Comparison of ENCODE assay signal across 1 cellular context in the genomic region with DNA sequence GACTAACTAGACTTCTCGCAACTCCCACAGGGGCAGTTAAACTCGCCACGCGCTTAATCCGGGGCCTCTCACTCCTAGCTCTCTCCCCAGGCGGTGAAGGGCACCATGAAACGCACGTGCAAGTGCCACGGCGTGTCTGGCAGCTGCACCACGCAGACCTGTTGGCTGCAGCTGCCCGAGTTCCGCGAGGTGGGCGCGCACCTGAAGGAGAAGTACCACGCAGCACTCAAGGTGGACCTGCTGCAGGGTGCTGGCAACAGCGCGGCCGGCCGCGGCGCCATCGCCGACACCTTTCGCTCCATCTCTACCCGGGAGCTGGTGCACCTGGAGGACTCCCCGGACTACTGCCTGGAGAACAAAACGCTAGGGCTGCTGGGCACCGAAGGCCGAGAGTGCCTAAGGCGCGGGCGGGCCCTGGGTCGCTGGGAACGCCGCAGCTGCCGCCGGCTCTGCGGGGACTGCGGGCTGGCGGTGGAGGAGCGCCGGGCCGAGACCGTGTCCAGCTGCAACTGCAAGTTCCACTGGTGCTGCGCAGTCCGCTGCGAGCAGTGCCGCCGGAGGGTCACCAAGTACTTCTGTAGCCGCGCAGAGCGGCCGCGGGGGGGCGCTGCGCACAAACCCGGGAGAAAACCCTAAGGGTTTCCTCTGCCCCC.
TF ChIP-seq lines count a peak whose summit lies in the region.

No MANE protein-coding gene starts in this region.

TF ChIP-seq in HepG2, 621 proteins besides CTCF, POLR2A, EP300 and RAD21 (continued from another document and continues in another):
- TF ChIP-seq, protein P1, sequence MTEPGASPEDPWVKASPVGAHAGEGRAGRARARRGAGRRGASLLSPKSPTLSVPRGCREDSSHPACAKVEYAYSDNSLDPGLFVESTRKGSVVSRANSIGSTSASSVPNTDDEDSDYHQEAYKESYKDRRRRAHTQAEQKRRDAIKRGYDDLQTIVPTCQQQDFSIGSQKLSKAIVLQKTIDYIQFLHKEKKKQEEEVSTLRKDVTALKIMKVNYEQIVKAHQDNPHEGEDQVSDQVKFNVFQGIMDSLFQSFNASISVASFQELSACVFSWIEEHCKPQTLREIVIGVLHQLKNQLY (CRISPR knock-in tag; IDR thresholded peaks at IDR 0.05) = no peak
- 0 out of 2 replicates have a peak, but pooled peaks have one; percentile 26 for TF ChIP-seq ZNF646 (CRISPR knock-in tag; IDR thresholded peaks at IDR 0.05)
- TF ChIP-seq, protein P2, sequence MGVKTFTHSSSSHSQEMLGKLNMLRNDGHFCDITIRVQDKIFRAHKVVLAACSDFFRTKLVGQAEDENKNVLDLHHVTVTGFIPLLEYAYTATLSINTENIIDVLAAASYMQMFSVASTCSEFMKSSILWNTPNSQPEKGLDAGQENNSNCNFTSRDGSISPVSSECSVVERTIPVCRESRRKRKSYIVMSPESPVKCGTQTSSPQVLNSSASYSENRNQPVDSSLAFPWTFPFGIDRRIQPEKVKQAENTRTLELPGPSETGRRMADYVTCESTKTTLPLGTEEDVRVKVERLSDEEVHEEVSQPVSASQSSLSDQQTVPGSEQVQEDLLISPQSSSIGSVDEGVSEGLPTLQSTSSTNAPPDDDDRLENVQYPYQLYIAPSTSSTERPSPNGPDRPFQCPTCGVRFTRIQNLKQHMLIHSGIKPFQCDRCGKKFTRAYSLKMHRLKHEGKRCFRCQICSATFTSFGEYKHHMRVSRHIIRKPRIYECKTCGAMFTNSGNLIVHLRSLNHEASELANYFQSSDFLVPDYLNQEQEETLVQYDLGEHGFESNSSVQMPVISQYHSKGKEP (CRISPR knock-in tag; IDR thresholded peaks at IDR 0.05) = no peak
- TF ChIP-seq TGIF2 (CRISPR knock-in tag; IDR thresholded peaks at IDR 0.05) = no peak
- no peak for TF ChIP-seq ELF4 (CRISPR knock-in tag; IDR thresholded peaks at IDR 0.05; ENCODE audit: borderline replicate concordance)
- TF ChIP-seq NR2F2 (IDR thresholded peaks at IDR 0.05; ENCODE audit: borderline replicate concordance, low read depth) = no peak
- TF ChIP-seq ZNF724P (CRISPR knock-in tag; IDR thresholded peaks at IDR 0.05; ENCODE audit: borderline replicate concordance) = no peak; the same call in 1 of the 2 replicates
- TF ChIP-seq KLF12 (CRISPR knock-in tag; IDR thresholded peaks at IDR 0.05; ENCODE audit: borderline replicate concordance) = 0 out of 2 replicates have a peak, but pooled peaks have one; percentile 59
- TF ChIP-seq, protein P3, sequence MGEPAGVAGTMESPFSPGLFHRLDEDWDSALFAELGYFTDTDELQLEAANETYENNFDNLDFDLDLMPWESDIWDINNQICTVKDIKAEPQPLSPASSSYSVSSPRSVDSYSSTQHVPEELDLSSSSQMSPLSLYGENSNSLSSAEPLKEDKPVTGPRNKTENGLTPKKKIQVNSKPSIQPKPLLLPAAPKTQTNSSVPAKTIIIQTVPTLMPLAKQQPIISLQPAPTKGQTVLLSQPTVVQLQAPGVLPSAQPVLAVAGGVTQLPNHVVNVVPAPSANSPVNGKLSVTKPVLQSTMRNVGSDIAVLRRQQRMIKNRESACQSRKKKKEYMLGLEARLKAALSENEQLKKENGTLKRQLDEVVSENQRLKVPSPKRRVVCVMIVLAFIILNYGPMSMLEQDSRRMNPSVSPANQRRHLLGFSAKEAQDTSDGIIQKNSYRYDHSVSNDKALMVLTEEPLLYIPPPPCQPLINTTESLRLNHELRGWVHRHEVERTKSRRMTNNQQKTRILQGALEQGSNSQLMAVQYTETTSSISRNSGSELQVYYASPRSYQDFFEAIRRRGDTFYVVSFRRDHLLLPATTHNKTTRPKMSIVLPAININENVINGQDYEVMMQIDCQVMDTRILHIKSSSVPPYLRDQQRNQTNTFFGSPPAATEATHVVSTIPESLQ (CRISPR knock-in tag; conservative IDR thresholded peaks at IDR 0.05) = no peak
- no peak for TF ChIP-seq BRD4 (CRISPR knock-in tag; IDR thresholded peaks at IDR 0.05)
- TF ChIP-seq, protein P4, sequence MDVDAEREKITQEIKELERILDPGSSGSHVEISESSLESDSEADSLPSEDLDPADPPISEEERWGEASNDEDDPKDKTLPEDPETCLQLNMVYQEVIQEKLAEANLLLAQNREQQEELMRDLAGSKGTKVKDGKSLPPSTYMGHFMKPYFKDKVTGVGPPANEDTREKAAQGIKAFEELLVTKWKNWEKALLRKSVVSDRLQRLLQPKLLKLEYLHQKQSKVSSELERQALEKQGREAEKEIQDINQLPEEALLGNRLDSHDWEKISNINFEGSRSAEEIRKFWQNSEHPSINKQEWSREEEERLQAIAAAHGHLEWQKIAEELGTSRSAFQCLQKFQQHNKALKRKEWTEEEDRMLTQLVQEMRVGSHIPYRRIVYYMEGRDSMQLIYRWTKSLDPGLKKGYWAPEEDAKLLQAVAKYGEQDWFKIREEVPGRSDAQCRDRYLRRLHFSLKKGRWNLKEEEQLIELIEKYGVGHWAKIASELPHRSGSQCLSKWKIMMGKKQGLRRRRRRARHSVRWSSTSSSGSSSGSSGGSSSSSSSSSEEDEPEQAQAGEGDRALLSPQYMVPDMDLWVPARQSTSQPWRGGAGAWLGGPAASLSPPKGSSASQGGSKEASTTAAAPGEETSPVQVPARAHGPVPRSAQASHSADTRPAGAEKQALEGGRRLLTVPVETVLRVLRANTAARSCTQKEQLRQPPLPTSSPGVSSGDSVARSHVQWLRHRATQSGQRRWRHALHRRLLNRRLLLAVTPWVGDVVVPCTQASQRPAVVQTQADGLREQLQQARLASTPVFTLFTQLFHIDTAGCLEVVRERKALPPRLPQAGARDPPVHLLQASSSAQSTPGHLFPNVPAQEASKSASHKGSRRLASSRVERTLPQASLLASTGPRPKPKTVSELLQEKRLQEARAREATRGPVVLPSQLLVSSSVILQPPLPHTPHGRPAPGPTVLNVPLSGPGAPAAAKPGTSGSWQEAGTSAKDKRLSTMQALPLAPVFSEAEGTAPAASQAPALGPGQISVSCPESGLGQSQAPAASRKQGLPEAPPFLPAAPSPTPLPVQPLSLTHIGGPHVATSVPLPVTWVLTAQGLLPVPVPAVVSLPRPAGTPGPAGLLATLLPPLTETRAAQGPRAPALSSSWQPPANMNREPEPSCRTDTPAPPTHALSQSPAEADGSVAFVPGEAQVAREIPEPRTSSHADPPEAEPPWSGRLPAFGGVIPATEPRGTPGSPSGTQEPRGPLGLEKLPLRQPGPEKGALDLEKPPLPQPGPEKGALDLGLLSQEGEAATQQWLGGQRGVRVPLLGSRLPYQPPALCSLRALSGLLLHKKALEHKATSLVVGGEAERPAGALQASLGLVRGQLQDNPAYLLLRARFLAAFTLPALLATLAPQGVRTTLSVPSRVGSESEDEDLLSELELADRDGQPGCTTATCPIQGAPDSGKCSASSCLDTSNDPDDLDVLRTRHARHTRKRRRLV (CRISPR knock-in tag; IDR thresholded peaks at IDR 0.05) = no peak
- TF ChIP-seq, protein P5, sequence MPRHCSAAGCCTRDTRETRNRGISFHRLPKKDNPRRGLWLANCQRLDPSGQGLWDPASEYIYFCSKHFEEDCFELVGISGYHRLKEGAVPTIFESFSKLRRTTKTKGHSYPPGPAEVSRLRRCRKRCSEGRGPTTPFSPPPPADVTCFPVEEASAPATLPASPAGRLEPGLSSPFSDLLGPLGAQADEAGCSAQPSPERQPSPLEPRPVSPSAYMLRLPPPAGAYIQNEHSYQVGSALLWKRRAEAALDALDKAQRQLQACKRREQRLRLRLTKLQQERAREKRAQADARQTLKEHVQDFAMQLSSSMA (CRISPR knock-in tag; IDR thresholded peaks at IDR 0.05) = 0 out of 2 replicates have a peak, but pooled peaks have one; percentile 58
- 0 out of 2 replicates have a peak, but pooled peaks have one; percentile 5 for TF ChIP-seq TFDP1 (CRISPR knock-in tag; IDR thresholded peaks at IDR 0.05; ENCODE audit: borderline replicate concordance)
- no peak for TF ChIP-seq TAF15 (IDR thresholded peaks at IDR 0.05; ENCODE audit: low read depth, low read length, poor library complexity, severe bottlenecking)
- no peak for TF ChIP-seq THYN1 (CRISPR knock-in tag; IDR thresholded peaks at IDR 0.05; ENCODE audit: borderline replicate concordance, low read depth)
- TF ChIP-seq TMF1 (CRISPR knock-in tag; IDR thresholded peaks at IDR 0.05; ENCODE audit: low read depth) = no peak
- TF ChIP-seq ZFP36 (IDR thresholded peaks at IDR 0.05; ENCODE audit: borderline replicate concordance, low read depth, low read length, partially characterized antibody) = no peak
- peak; percentile 82 for TF ChIP-seq ZNF263 (CRISPR knock-in tag; IDR thresholded peaks at IDR 0.05)
- no peak for TF ChIP-seq SP4 (CRISPR knock-in tag; IDR thresholded peaks at IDR 0.05)
- peak; percentile 28; the same call in 1 of the 2 replicates for TF ChIP-seq POGK (CRISPR knock-in tag; conservative IDR thresholded peaks at IDR 0.05)
